ENCODE assay signal across 21 cellular contexts in the genomic region with DNA sequence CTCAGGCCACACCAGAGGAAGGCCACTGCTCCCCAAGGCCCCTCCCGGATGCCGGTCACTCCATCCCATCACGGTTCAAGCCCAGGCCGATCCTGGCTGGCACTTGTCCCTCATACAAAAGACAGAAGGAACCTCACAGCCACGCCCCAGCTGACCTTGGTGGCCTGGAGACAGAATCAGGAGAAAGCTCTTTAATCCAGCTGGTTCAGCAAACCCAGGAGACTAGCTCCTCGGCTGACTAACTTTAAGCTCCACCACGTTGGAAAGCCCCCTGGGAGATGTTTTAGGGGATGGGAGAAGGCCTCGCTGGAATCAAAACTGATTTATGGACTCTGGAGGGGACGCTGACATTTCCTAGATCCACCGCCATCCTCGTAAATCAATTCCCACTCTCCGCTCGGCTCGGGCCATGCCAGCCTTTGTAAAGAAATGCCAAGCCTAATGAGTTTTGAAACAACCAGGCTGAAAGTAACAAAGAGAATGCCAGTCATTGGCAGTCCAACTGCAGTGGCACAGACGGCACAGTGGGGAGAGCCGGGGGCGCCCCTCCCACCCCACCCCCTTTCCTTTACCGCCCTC.
DNase-seq lines count a peak whose midpoint lies in the region; ATAC-seq, FAIRE-seq and TF ChIP-seq lines count a peak whose summit lies in the region.
"Had no signal": no experiment of that assay in that cellular context is flagged by ENCODE, and none has a peak within 500 bp of the region (broad histone marks: within the 10 kb centered on the region; RNA-seq: fewer than 3 reads in every experiment).

No MANE protein-coding gene starts in this region.

- peaks cover 34% of the 10 kb centered on the region for H3K4me1 Mint-ChIP-seq in mesothelial cell of epicardium

- no peak overlapping the region for H3K4ac ChIP-seq in H1 (replicated peaks; ENCODE audit: insufficient read length, low read depth, low read length)

- H3K9me3 ChIP-seq in HepG2 (ENCODE audit: low read length) = no peaks in the 10 kb centered on the region
- H3K9me3 ChIP-seq in right lobe of liver = no peaks in the 10 kb centered on the region
- H3K9me3 ChIP-seq in H1 (ENCODE audit: insufficient read depth in 2 of 2, low read depth in 1 of 2, low read length in 1 of 2) = no peaks in the 10 kb centered on the region
- no peaks in the 10 kb centered on the region for H3K9me3 ChIP-seq in upper lobe of left lung

- WGBS in HepG2 (ENCODE audit: low lambda C conversion rate) = 98% methylated on average over 13 of the region's 18 CpGs
- 82% methylated on average over 11 of the region's 18 CpGs for WGBS in right lobe of liver (ENCODE audit: insufficient coverage, low coverage, low lambda C conversion rate, missing lambda C conversion rate)
- WGBS in H1 (ENCODE audit: extremely low coverage in 1 of 2, insufficient coverage in 1 of 2, insufficient read length in 1 of 2, insufficient replicate concordance in 2 of 2, low coverage in 1 of 2, low lambda C conversion rate in 2 of 2, missing lambda C conversion rate in 1 of 2), 2 experiments = 87% methylated on average over 18 of the region's 18 CpGs; no CpG with 5 or more reads in 1 of the 2 experiments
- WGBS in upper lobe of left lung, 2 donors = 71 to 72% methylated on average over 15 to 17 of the region's 18 CpGs
- 57 to 71% methylated on average over 15 to 17 of the region's 18 CpGs for WGBS in lower leg skin, 2 donors

- no peak overlapping the region for H4K8ac ChIP-seq in H1 (ENCODE audit: extremely low read depth, insufficient read depth, low read length)

- no peak overlapping the region for H2AFZ ChIP-seq in HepG2 (ENCODE audit: low read length)
- H2AFZ ChIP-seq in H1 (ENCODE audit: low read length) = no peak overlapping the region

- H3K27ac Mint-ChIP-seq in mesothelial cell of epicardium = peak overlapping the region; percentile 67

- no peak overlapping the region for H3K18ac ChIP-seq in H1 (ENCODE audit: extremely low read depth, low read length)

- H3K79me1 ChIP-seq in H1 (ENCODE audit: low read depth, low read length) = peaks cover 28% of the 10 kb centered on the region

- no peak for TF ChIP-seq POLR2A in HepG2 (IDR thresholded peaks at IDR 0.05; ENCODE audit: insufficient read depth in 1 of 2, low read depth in 2 of 2, low read length in 2 of 2)
- TF ChIP-seq POLR2A in right lobe of liver (IDR thresholded peaks at IDR 0.05) = no peak
- TF ChIP-seq POLR2A in H1 (IDR thresholded peaks at IDR 0.05; ENCODE audit: control extremely low read depth in 1 of 2, low read depth in 2 of 2, low read length in 2 of 2) = no peak
- TF ChIP-seq POLR2A in upper lobe of left lung (IDR thresholded peaks at IDR 0.05) = no peak
- no peak for TF ChIP-seq POLR2A in lower leg skin (IDR thresholded peaks at IDR 0.05)

- H2BK120ac ChIP-seq in H1 (replicated peaks; ENCODE audit: low read depth, low read length) = no peak overlapping the region

- FAIRE-seq in HepG2 (lab: Jason Lieb, UNC) (no peak), H1 (lab: Jason Lieb, UNC) (no peak)
- FAIRE-seq: HTR-8/SVneo had no signal

- H2BK20ac ChIP-seq in H1 (ENCODE audit: low read length) = no peak overlapping the region

- H3K4me1 ChIP-seq in HepG2 (ENCODE audit: insufficient read depth, low read length) (peaks cover 11% of the 10 kb centered on the region; the same call in 1 of the 2 replicates), right lobe of liver (peaks cover 0 to 7% (median 0%) of the 10 kb centered on the region in 4 donors), H1 (replicated peaks in 1 of 4; ENCODE audit: control insufficient read depth in 3 of 4, insufficient read depth in 4 of 4, low read length in 3 of 4) (no peaks in the 10 kb centered on the region; a peak in 2 of 7 replicates), upper lobe of left lung (peaks cover 2 to 15% (median 5%) of the 10 kb centered on the region in 4 donors)

- H3K4me3 ChIP-seq in HepG2 (replicated peaks in 1 of 3; ENCODE audit: insufficient read depth in 1 of 3, low read depth in 2 of 3, low read length in 3 of 3) (no peak overlapping the region), right lobe of liver (no peak overlapping the region), H1 (ENCODE audit: extremely low read depth in 1 of 4, insufficient read depth in 2 of 4, low read depth in 3 of 4, low read length in 4 of 4) (no peak overlapping the region), upper lobe of left lung (no peak overlapping the region), lower leg skin (ENCODE audit: low read depth, poor library complexity, severe bottlenecking) (no peak overlapping the region)
- H3K4me3 ChIP-seq: SK-N-MC had no signal

- peak overlapping the region; percentile 44; the same call in 1 of the 2 replicates for H2BK5ac ChIP-seq in H1 (ENCODE audit: low read depth, low read length)

- no peak overlapping the region for H2BK12ac ChIP-seq in H1 (ENCODE audit: low read depth, low read length)

- no peak overlapping the region for H3K56ac ChIP-seq in H1 (replicated peaks; ENCODE audit: insufficient read length, low read depth, low read length)

- H3K27me3 ChIP-seq in HepG2 (ENCODE audit: control insufficient read depth in 1 of 2, insufficient read depth in 2 of 2, low read length in 2 of 2) (no peaks in the 10 kb centered on the region), right lobe of liver (no peaks in the 10 kb centered on the region), H1 (replicated peaks in 1 of 4; ENCODE audit: control insufficient read depth in 3 of 4, extremely low read depth in 1 of 4, insufficient read depth in 3 of 4, low read length in 3 of 4) (no peaks in the 10 kb centered on the region), upper lobe of left lung (no peaks in the 10 kb centered on the region)

- DNase-seq in HepG2 (ENCODE audit: low spot score) = no peak
- DNase-seq in right lobe of liver = no peak
- DNase-seq in H1 (ENCODE audit: low read depth in 1 of 2, low spot score in 2 of 2) = no peak
- DNase-seq in mesothelial cell of epicardium (ENCODE audit: low spot score in 2 of 2, unreplicated experiment in 2 of 2) = no peak
- DNase-seq in upper lobe of left lung = no peak
- no peak for DNase-seq in lower leg skin (ENCODE audit: low spot score in 2 of 2)
- DNase-seq: DMS153, EL, NCI-H1417 treated with DMSO at 0.1 percent for 48 hours, NCI-H1930, NCI-H2171, NCI-H446, NCI-H748 treated with DMSO at 0.1 percent for 48 hours had no signal

- no TSS peak for BruUV-seq in HepG2 (replicated peaks; lab: Mats Ljungman, UMichigan)

- H3K14ac ChIP-seq in H1 (ENCODE audit: insufficient read length) = no peak overlapping the region

- H4K91ac ChIP-seq in H1 (replicated peaks; ENCODE audit: insufficient read length, low read length) = no peak overlapping the region

- H3K4me2 ChIP-seq in HepG2 (ENCODE audit: low read depth, low read length) (no peak overlapping the region), H1 (ENCODE audit: insufficient read depth in 1 of 2, low read depth in 2 of 2, low read length in 2 of 2) (no peak overlapping the region)

- H3K23ac ChIP-seq in H1 (ENCODE audit: insufficient read length) = no peak overlapping the region

- H3K79me2 ChIP-seq in HepG2 (ENCODE audit: insufficient read depth, low read length) = peaks cover 75% of the 10 kb centered on the region
- H3K79me2 ChIP-seq in H1 (ENCODE audit: control insufficient read depth in 1 of 2, insufficient read depth in 2 of 2, low read length in 2 of 2) = peaks cover 4 to 59% of the 10 kb centered on the region in 2 experiments; a peak in 3 of 4 replicates

- TF ChIP-seq CTCF in HepG2 (CRISPR knock-in tag; IDR thresholded peaks at IDR 0.05) (no peak), right lobe of liver (IDR thresholded peaks at IDR 0.05) (no peak), H1 (IDR thresholded peaks at IDR 0.05; ENCODE audit: control extremely low read depth in 1 of 3, insufficient read depth in 1 of 3, low read depth in 1 of 3, low read length in 3 of 3) (no peak), mesothelial cell of epicardium (IDR thresholded peaks at IDR 0.05; ENCODE audit: unreplicated experiment) (no peak), upper lobe of left lung (IDR thresholded peaks at IDR 0.05) (no peak), lower leg skin (IDR thresholded peaks at IDR 0.05) (no peak)

- intact Hi-C loops in HepG2 (cut with micrococcal nuclease; ENCODE audit: unreplicated experiment) (no loop called here), right lobe of liver (cut with DNase I) (no loop called here), lower leg skin (cut with DNase I; ENCODE audit: low total_unique reads) (no loop called here)

- H4K20me1 ChIP-seq in HepG2 (ENCODE audit: insufficient read depth, low read length) = 0 out of 2 replicates have a peak, but pooled peaks cover 2% of the 10 kb centered on the region
- H4K20me1 ChIP-seq in H1 (replicated peaks in 1 of 2; ENCODE audit: control insufficient read depth in 1 of 2, insufficient read depth in 2 of 2, low read length in 2 of 2) = peaks cover 10 to 11% of the 10 kb centered on the region in 2 experiments

- H3K9me3 Mint-ChIP-seq in mesothelial cell of epicardium = no peaks in the 10 kb centered on the region

- ATAC-seq in HepG2 (no peak), right lobe of liver (no peak), upper lobe of left lung (ENCODE audit: low FRiP score in 2 of 2) (no peak), HG03442 (IDR thresholded peaks at IDR 0.05; ENCODE audit: unreplicated experiment) (no peak), HG02610 (IDR thresholded peaks at IDR 0.05; ENCODE audit: unreplicated experiment) (no peak)
- ATAC-seq: Panc1, Right ventricle myocardium inferior had no signal

- POLR2A ChIA-PET in HepG2 (lab: Yijun Ruan, JAX) = interaction anchor here (1.0 kb wide), 1 partner anchor 13 kb away, joined by 3 read pairs; no protein-coding TSS in a partner anchor
- POLR2A ChIA-PET in H1 (lab: Charles Lee; ENCODE audit: partially characterized antibody) = no interaction called here

- H3K27ac ChIP-seq in HepG2 (ENCODE audit: extremely low read length, insufficient read depth, low read length) (no peak overlapping the region), right lobe of liver (no peak overlapping the region), H1 (ENCODE audit: low read depth, low read length) (no peak overlapping the region), upper lobe of left lung (peak overlapping the region in 3 of 4 donors; percentile 23 to 28 (median 27))
- H3K27ac ChIP-seq: C4-2B, HL-60, SK-N-MC had no signal

- no peak overlapping the region for H2BK15ac ChIP-seq in H1 (ENCODE audit: low read length)

- H3K36me3 ChIP-seq in HepG2 (replicated peaks in 1 of 2; ENCODE audit: control insufficient read depth in 1 of 2, insufficient read depth in 2 of 2, low read length in 2 of 2) (peaks cover 5 to 10% of the 10 kb centered on the region in 2 experiments; a peak in 3 of 5 replicates), right lobe of liver (no peaks in the 10 kb centered on the region), H1 (ENCODE audit: control insufficient read depth in 2 of 4, insufficient read depth in 4 of 4, low read length in 3 of 4) (no peaks in the 10 kb centered on the region), upper lobe of left lung (no peaks in the 10 kb centered on the region)

- no peak overlapping the region for H2AK5ac ChIP-seq in H1 (ENCODE audit: low read depth, low read length)

- no peaks in the 10 kb centered on the region for H3K36me3 Mint-ChIP-seq in mesothelial cell of epicardium

- TF ChIP-seq RAD21 in HepG2 (CRISPR knock-in tag; IDR thresholded peaks at IDR 0.05) (no peak), H1 (IDR thresholded peaks at IDR 0.05 in 1 of 2, conservative IDR thresholded peaks at IDR 0.05 in 1 of 2; ENCODE audit: low read depth in 2 of 2, low read length in 2 of 2) (no peak)

- no peak overlapping the region for H3K4me3 Mint-ChIP-seq in mesothelial cell of epicardium

- no peak overlapping the region for H4K5ac ChIP-seq in H1 (ENCODE audit: insufficient read length, low read depth, low read length)

- H3K9ac ChIP-seq in HepG2 (ENCODE audit: insufficient read depth, low read depth, low read length) = no peak overlapping the region
- H3K9ac ChIP-seq in H1 (replicated peaks in 1 of 4; ENCODE audit: extremely low read depth in 1 of 4, low read depth in 3 of 4, low read length in 3 of 4) = no peak overlapping the region

- CTCF ChIA-PET in HepG2 (lab: Yijun Ruan, JAX; ENCODE audit: low intra/inter-chr PET ratio, low total read pairs) (no interaction called here), H1 (lab: Charles Lee; ENCODE audit: partially characterized antibody) (no interaction called here)

- TF ChIP-seq EP300 in HepG2 (IDR thresholded peaks at IDR 0.05; ENCODE audit: low read depth in 2 of 2, low read length in 2 of 2) = no peak
- no peak for TF ChIP-seq EP300 in HepG2 (CRISPR knock-in tag; IDR thresholded peaks at IDR 0.05; ENCODE audit: borderline replicate concordance)
- TF ChIP-seq EP300 in H1 (IDR thresholded peaks at IDR 0.05; ENCODE audit: borderline replicate concordance in 1 of 2, low read depth in 2 of 2, low read length in 2 of 2) = no peak
- no peak for TF ChIP-seq EP300 in upper lobe of left lung (IDR thresholded peaks at IDR 0.05)

- in situ Hi-C loops in HepG2 (cut with HindIII; ENCODE audit: extremely low pct_ligation_motif_present, low pct_unique_long_range_greater_than_20kb) = no loop called here

- no peaks in the 10 kb centered on the region for H3K27me3 Mint-ChIP-seq in mesothelial cell of epicardium (ENCODE audit: low read depth)

- no peaks in the 10 kb centered on the region for H3K23me2 ChIP-seq in H1 (ENCODE audit: low read depth, low read length)

Comparison
In these comparisons a context has a peak if more than half of its experiments do, and no peak if none do; other contexts are left out.
1. H3K27ac ChIP-seq: peak in upper lobe of left lung (3 of 4); none in HepG2 (single experiment), right lobe of liver (0 of 3) and H1 (single experiment).